9 cellular contexts compared by ENCODE assay signal in the genomic region with DNA sequence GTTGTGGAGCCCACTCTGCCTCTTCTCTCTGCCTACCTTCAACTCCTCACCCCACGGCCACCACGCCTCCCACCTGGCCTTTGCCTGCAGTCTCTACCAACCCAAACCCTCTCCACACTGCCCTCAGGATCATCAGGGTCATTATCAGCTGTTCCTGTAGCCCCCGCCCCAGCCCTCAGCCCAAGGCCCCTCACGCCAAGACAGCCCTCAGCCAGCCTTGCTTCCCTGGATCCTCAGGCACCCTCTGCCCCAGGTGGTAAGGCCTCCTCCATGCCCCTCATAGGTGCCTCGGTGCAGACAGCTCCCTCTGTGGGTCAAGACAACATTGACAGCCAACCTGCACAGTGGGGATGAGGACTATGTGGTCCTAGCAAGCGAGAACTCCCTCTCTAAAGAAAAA. TPM values are rescaled to one million over a fixed set of nuclear protein-coding genes. Genes with fewer than 3 reads are reported as not detected.
DNase-seq lines count a peak whose midpoint lies in the region; ATAC-seq and TF ChIP-seq lines count a peak whose summit lies in the region.
"Had no signal": no experiment of that assay in that cellular context is flagged by ENCODE, and none has a peak within 500 bp of the region (broad histone marks: within the 10 kb centered on the region; RNA-seq: fewer than 3 reads in every experiment).

No MANE protein-coding gene starts in this region.

- TF ChIP-seq POLR2A in lower leg skin (IDR thresholded peaks at IDR 0.05), result no peak

- H3K27ac Mint-ChIP-seq in T-helper 17 cell (peak overlapping the region; percentile 97), chondrocyte (ENCODE audit: unreplicated experiment) (peak overlapping the region; percentile 98), osteocyte (ENCODE audit: unreplicated experiment) (peak overlapping the region; percentile 88)

- WGBS in lower leg skin, 2 donors, result 77 to 80% methylated on average over 6 of the region's 6 CpGs

- H3K4me1 Mint-ChIP-seq in T-helper 17 cell (peaks cover 48% of the 10 kb centered on the region), chondrocyte (ENCODE audit: low read depth) (peaks cover 40% of the 10 kb centered on the region), osteocyte (ENCODE audit: unreplicated experiment) (peaks cover 37% of the 10 kb centered on the region)

- peak overlapping the region; percentile 99 for H3K4me3 Mint-ChIP-seq in T-helper 17 cell
- H3K4me3 Mint-ChIP-seq in chondrocyte (ENCODE audit: unreplicated experiment), result peak overlapping the region; percentile 97
- peak overlapping the region; percentile 90 for H3K4me3 Mint-ChIP-seq in osteocyte (ENCODE audit: unreplicated experiment)

- intact Hi-C loops in lower leg skin (cut with DNase I; ENCODE audit: low total_unique reads), result no loop called here
- intact Hi-C loops in left ventricle myocardium superior (cut with micrococcal nuclease), result no loop called here

- TF ChIP-seq CTCF in chondrocyte (IDR thresholded peaks at IDR 0.05) (peak; percentile 54), osteocyte (IDR thresholded peaks at IDR 0.05) (peak; percentile 26), lower leg skin (IDR thresholded peaks at IDR 0.05) (no peak)

- no peaks in the 10 kb centered on the region for H3K9me3 ChIP-seq in T-helper 17 cell (ENCODE audit: control insufficient read depth, low read length, poor library complexity, severe bottlenecking)

- H3K36me3 Mint-ChIP-seq in T-helper 17 cell (ENCODE audit: low read depth) (peaks cover 3% of the 10 kb centered on the region), chondrocyte (ENCODE audit: low read depth) (no peaks in the 10 kb centered on the region), osteocyte (ENCODE audit: unreplicated experiment) (no peaks in the 10 kb centered on the region)

- H3K27me3 Mint-ChIP-seq in T-helper 17 cell, result no peaks in the 10 kb centered on the region
- no peaks in the 10 kb centered on the region for H3K27me3 Mint-ChIP-seq in chondrocyte (ENCODE audit: low read depth)
- H3K27me3 Mint-ChIP-seq in osteocyte (ENCODE audit: unreplicated experiment), result no peaks in the 10 kb centered on the region

- ATAC-seq in T-helper 17 cell (peak; percentile 16), left ventricle myocardium superior (no peak)

- no peak overlapping the region for H3K4me3 ChIP-seq in lower leg skin (ENCODE audit: low read depth, poor library complexity, severe bottlenecking)

- peak; percentile 32 for DNase-seq in NCI-H748 (lab: John Stamatoyannopoulos, UW; ENCODE audit: unreplicated experiment)
- DNase-seq in NCI-H748 treated with DMSO at 0.1 percent for 48 hours (lab: John Stamatoyannopoulos, UW), result no peak
- DNase-seq in T-helper 17 cell, result peak in 1 of 3 donors; percentile 47
- no peak for DNase-seq in chondrocyte (ENCODE audit: low spot score)
- no peak for DNase-seq in osteocyte (ENCODE audit: extremely low spot score, unreplicated experiment)
- no peak for DNase-seq in lower leg skin (ENCODE audit: low spot score in 2 of 2)
- DNase-seq in left ventricle myocardium superior, result no peak
- DNase-seq in NCI-H1417 (lab: John Stamatoyannopoulos, UW), result no peak

- H3K9me3 Mint-ChIP-seq in chondrocyte (ENCODE audit: low read depth), result no peaks in the 10 kb centered on the region
- H3K9me3 Mint-ChIP-seq in osteocyte (ENCODE audit: unreplicated experiment), result no peaks in the 10 kb centered on the region

RNA-seq across cellular contexts. Expression of a gene that starts 1.7 kb away (rescaled TPM):
- total RNA-seq in T-helper 17 cell, result 100 to 1,000 TPM; 202 to 217 TPM
- 103 to 110 TPM (median 104 TPM) in 3 replicates for total RNA-seq in chondrocyte
- total RNA-seq in osteocyte, result 96.5 and 110 TPM in 2 replicates
- total RNA-seq in lower leg skin, result 100 to 1,000 TPM in 2 of 4 donors, 10 to 100 TPM in 2; 70.8 to 123 (median 87.2) TPM
- total RNA-seq in left ventricle myocardium superior, result 55.5 TPM

RNA-seq across cellular contexts. Expression of a gene that starts 8.3 kb away (rescaled TPM):
- total RNA-seq in T-helper 17 cell (1 to 10 TPM; 1.7 to 2.4 TPM), chondrocyte (1.5 to 46.5 TPM (median 46.5 TPM) in 3 replicates), osteocyte (20.6 and 21.1 TPM in 2 replicates), lower leg skin (under 1 TPM in 3 of 4 donors, not detected in 1; 0.19 to 0.56 (median 0.52) TPM), left ventricle myocardium superior (not detected)

RNA-seq across cellular contexts. Expression of a gene that starts 13.6 kb away (rescaled TPM):
- not detected for total RNA-seq in T-helper 17 cell
- 0.99 to 1.6 TPM in 2 of 3 replicates, not detected in the other for total RNA-seq in chondrocyte
- 0.76 and 1.5 TPM in 2 replicates for total RNA-seq in osteocyte
- total RNA-seq in lower leg skin, result not detected
- not detected for total RNA-seq in left ventricle myocardium superior
- total RNA-seq: urinary bladder had no signal

RNA-seq across cellular contexts. Expression of a gene that starts 34.4 kb away (rescaled TPM):
- total RNA-seq in T-helper 17 cell (100 to 1,000 TPM; 110 to 130 TPM), chondrocyte (111 to 124 TPM (median 120 TPM) in 3 replicates), osteocyte (107 and 108 TPM in 2 replicates), lower leg skin (10 to 100 TPM; 34.8 to 47.2 (median 38.8) TPM), left ventricle myocardium superior (27.6 TPM)

RNA-seq across cellular contexts. Expression of a gene that starts 34.9 kb away (rescaled TPM):
- total RNA-seq in T-helper 17 cell (100 to 1,000 TPM in 1 of 2 donors, 10 to 100 TPM in 1; 97.0 to 103 TPM), chondrocyte (37.4 to 51.2 TPM (median 38.9 TPM) in 3 replicates), osteocyte (46.3 and 47.0 TPM in 2 replicates), lower leg skin (10 to 100 TPM; 40.7 to 54.3 (median 41.5) TPM), left ventricle myocardium superior (30.6 TPM)

Comparison
In these comparisons a context has a peak if more than half of its experiments do, and no peak if none do; other contexts are left out.
1. CTCF ChIP-seq: peak in chondrocyte (single experiment) and osteocyte (single experiment); none in lower leg skin (0 of 3).
2. Peak in every context shown above with its lines, with median percentiles within 50 percentile points of each other: H3K27ac Mint-ChIP-seq and H3K4me3 Mint-ChIP-seq.